Comparison of ENCODE assay signal across 16 cellular contexts in the genomic region with DNA sequence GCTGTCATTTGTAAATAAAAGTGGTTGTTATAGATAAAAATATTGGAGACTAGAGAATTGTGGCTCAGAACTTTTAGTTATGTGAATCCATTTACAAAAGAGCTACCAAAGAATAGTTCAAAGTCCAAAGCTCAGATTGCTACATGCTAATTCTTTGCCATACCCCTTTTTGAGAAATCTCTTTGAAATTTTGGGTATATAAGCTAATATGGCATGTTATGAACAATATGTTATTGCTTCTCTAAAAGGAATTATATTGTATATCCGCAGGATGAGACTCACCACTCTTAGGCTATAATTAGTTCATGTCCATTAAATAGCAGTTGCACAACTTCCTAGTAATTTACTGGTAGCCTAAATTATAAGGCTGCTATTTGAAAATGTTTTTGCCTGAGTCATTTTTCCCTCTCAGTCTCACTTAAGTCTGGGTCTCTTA.
DNase-seq lines count a peak whose midpoint lies in the region; ATAC-seq and TF ChIP-seq lines count a peak whose summit lies in the region.
"Had no signal": no experiment of that assay in that cellular context is flagged by ENCODE, and none has a peak within 500 bp of the region (broad histone marks: within the 10 kb centered on the region; RNA-seq: fewer than 3 reads in every experiment).

No MANE protein-coding gene starts in this region.

- H3K4me1 ChIP-seq in uterus, result no peaks in the 10 kb centered on the region
- H3K4me1 ChIP-seq: testis had no signal

- no peak for ATAC-seq in HG02981 (IDR thresholded peaks at IDR 0.05; ENCODE audit: unreplicated experiment)
- ATAC-seq: activated T-cell treated with anti-CD3 and anti-CD28 coated beads, Interleukin-2, amount 50 U/mL, for 4 hours had no signal

- TF ChIP-seq POLR2A in uterus (IDR thresholded peaks at IDR 0.05), result no peak

- no peaks in the 10 kb centered on the region for H3K27me3 ChIP-seq in uterus
- H3K27me3 ChIP-seq: testis had no signal

- TF ChIP-seq CTCF in uterus (IDR thresholded peaks at IDR 0.05), result no peak

- no peaks in the 10 kb centered on the region for H3K9me3 ChIP-seq in uterus
- H3K9me3 ChIP-seq: testis had no signal

- H3K4me3 ChIP-seq in uterus, result no peak overlapping the region
- H3K4me3 ChIP-seq: testis had no signal

- peak; percentile 80 for DNase-seq in HCEC 1CT
- peak; percentile 64 to 89 for DNase-seq in NOMO-1 (lab: John Stamatoyannopoulos, UW; ENCODE audit: unreplicated experiment in 2 of 2)
- peak; percentile 59 for DNase-seq in fibroblast of gingiva (ENCODE audit: low read depth)
- DNase-seq in uterus, result no peak
- DNase-seq in SKM-1 (lab: John Stamatoyannopoulos, UW; ENCODE audit: unreplicated experiment), result no peak
- DNase-seq in HPDE6-E6E7 (ENCODE audit: extremely low spot score), result no peak
- DNase-seq: activated CD4-positive, alpha-beta T cell treated with anti-CD3 and anti-CD28 coated beads for 48 hours; activated T-cell treated with anti-CD3 and anti-CD28 coated beads, Interleukin-2, amount 50 U/mL, for 4 hours; Calu3; kidney glomerular epithelial cell; NCI-H146; NCI-H524; RPMI8226; testis had no signal

- H3K27ac ChIP-seq in uterus, result peak overlapping the region; percentile 22 to 36
- H3K27ac ChIP-seq: epithelial cell of prostate, testis had no signal

- intact Hi-C loops in uterus (cut with DNase I; ENCODE audit: low total_unique reads), result no loop called here

- no peaks in the 10 kb centered on the region for H3K36me3 ChIP-seq in uterus

Comparison
In these comparisons a context has a peak if more than half of its experiments do, and no peak if none do; other contexts are left out.
1. DNase-seq: peak in HCEC 1CT (single experiment), NOMO-1 (2 of 2) and fibroblast of gingiva (single experiment); none in uterus (0 of 2), SKM-1 (single experiment) and HPDE6-E6E7 (single experiment).